In genomic region chr5:151771259-151772028, GRCh38 we compare ENCODE assay signal across 8 cellular contexts. TPM values are rescaled to one million over a fixed set of nuclear protein-coding genes. Genes with fewer than 3 reads are reported as not detected.
DNase-seq lines count a peak whose midpoint lies in the region; ATAC-seq and TF ChIP-seq lines count a peak whose summit lies in the region.

TSS of gene G3BP1 (plus strand) at chr5:151771954. CDS start at chr5:151786621, 14,667 bp downstream.

- peaks cover 47 to 52% of the 10 kb centered on the region in 2 donors for H3K4me1 Mint-ChIP-seq in immature natural killer cell

- H3K27me3 Mint-ChIP-seq in immature natural killer cell (ENCODE audit: low read depth in 3 of 3) = peaks cover 0 to 13% (median 9%) of the 10 kb centered on the region in 3 donors

- H3K9me3 Mint-ChIP-seq in immature natural killer cell = no peaks in the 10 kb centered on the region

- H3K27ac Mint-ChIP-seq in immature natural killer cell = peak within 1 kb of the TSS in 5 of 6 donors; percentile 82 to 94 (median 89)

- peak within 1 kb of the TSS; percentile 95 for H3K4me3 ChIP-seq in AG10803 (ENCODE audit: low read length)

- DNase-seq in AG10803 (ENCODE audit: low read depth) = peak; percentile 100
- DNase-seq in NCI-H345 treated with DMSO at 0.1 percent for 48 hours (lab: John Stamatoyannopoulos, UW; ENCODE audit: unreplicated experiment) = peak; percentile 100
- peak; percentile 95 to 98 (median 98) for DNase-seq in activated CD4-positive, CD25-positive, alpha-beta regulatory T cell (lab: John Stamatoyannopoulos, UW)
- DNase-seq in central memory CD4-positive, alpha-beta T cell = peak; percentile 100
- DNase-seq in immature natural killer cell = peak; percentile 99 to 100 (median 99)
- DNase-seq in smooth muscle cell of the brain vasculature (ENCODE audit: low read depth, low spot score) = peak; percentile 100

- TF ChIP-seq CTCF in AG10803 (conservative IDR thresholded peaks at IDR 0.05; ENCODE audit: low read length) = peak; percentile 60

- peak within 1 kb of the TSS; percentile 86 to 97 (median 94) for H3K4me3 Mint-ChIP-seq in immature natural killer cell

- H3K36me3 Mint-ChIP-seq in immature natural killer cell = no peaks in the 10 kb centered on the region

- ATAC-seq in GM19023 (IDR thresholded peaks at IDR 0.05; ENCODE audit: unreplicated experiment) (peak; percentile 80), HG03280 (IDR thresholded peaks at IDR 0.05; ENCODE audit: unreplicated experiment) (peak; percentile 79)

RNA-seq across cellular contexts. Expression of gene G3BP1, which starts in this region (rescaled TPM):
- 100 to 1,000 TPM; 124 to 148 (median 129) TPM for polyA plus RNA-seq in immature natural killer cell

Comparison
In these comparisons a context has a peak if more than half of its experiments do, and no peak if none do; other contexts are left out.
1. Peak in every context shown above with its lines: DNase-seq, ATAC-seq and H3K4me3 ChIP-seq.